8 cellular contexts compared by ENCODE assay signal in genomic region chr6:127342946-127343752, GRCh38. TPM values are rescaled to one million over a fixed set of nuclear protein-coding genes. Genes with fewer than 3 reads are reported as not detected.
A peak's percentile ranks its signal among the peaks of the same experiment; 100 is the strongest.
DNase-seq lines count a peak whose midpoint lies in the region; ATAC-seq and TF ChIP-seq lines count a peak whose summit lies in the region.

A gene with protein sequence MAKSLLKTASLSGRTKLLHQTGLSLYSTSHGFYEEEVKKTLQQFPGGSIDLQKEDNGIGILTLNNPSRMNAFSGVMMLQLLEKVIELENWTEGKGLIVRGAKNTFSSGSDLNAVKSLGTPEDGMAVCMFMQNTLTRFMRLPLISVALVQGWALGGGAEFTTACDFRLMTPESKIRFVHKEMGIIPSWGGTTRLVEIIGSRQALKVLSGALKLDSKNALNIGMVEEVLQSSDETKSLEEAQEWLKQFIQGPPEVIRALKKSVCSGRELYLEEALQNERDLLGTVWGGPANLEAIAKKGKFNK (minus strand): TSS chr6:127343609. CDS start chr6:127331028, 12,581 bp downstream.

- peaks cover 6% of the 10 kb centered on the region for H3K36me3 Mint-ChIP-seq in T-helper 2 cell treated with Interferon-gamma antibody and Interleukin-4, amounts not matched to agents 5 μg/mL and 100 μg/mL, for 36 hours (ENCODE audit: low read depth)

- TF ChIP-seq POLR2A in GM18505 (IDR thresholded peaks at IDR 0.05; ENCODE audit: borderline replicate concordance, extremely low read depth, insufficient read depth, insufficient read length) = peak; percentile 86
- peak; percentile 19 to 33 for TF ChIP-seq POLR2A in gastrocnemius medialis (IDR thresholded peaks at IDR 0.05)

- no peaks in the 10 kb centered on the region for H3K9me3 Mint-ChIP-seq in T-helper 2 cell treated with Interferon-gamma antibody and Interleukin-4, amounts not matched to agents 5 μg/mL and 100 μg/mL, for 36 hours

- no peaks in the 10 kb centered on the region for H3K4me1 ChIP-seq in iPS DF 6.9 (ENCODE audit: control insufficient read depth, insufficient read depth, low read length)
- peaks cover 13 to 32% of the 10 kb centered on the region in 2 donors for H3K4me1 ChIP-seq in gastrocnemius medialis

- H3K4me1 Mint-ChIP-seq in T-helper 2 cell treated with Interferon-gamma antibody and Interleukin-4, amounts not matched to agents 5 μg/mL and 100 μg/mL, for 36 hours (ENCODE audit: low read depth) = peaks cover 6% of the 10 kb centered on the region

- ATAC-seq in GM18505 (IDR thresholded peaks at IDR 0.05; ENCODE audit: unreplicated experiment) = peak; percentile 65
- peak; percentile 71 for ATAC-seq in HG02885 (IDR thresholded peaks at IDR 0.05; ENCODE audit: poor library complexity, unreplicated experiment)
- ATAC-seq in gastrocnemius medialis = peak; percentile 83 to 84

- in situ Hi-C loops in gastrocnemius medialis (cut with MboI; ENCODE audit: low sequenced_read_pairs in 4 of 4) = loop anchor here in 2 of 4 donors (10.0 to 25.0 kb wide), 2 partner anchors 122 to 194 kb away; no protein-coding TSS in a partner anchor

- no CpG with 5 or more reads among the region's 72 CpGs for WGBS in iPS DF 6.9 (ENCODE audit: insufficient coverage, insufficient read length)

- no peak within 1 kb of the TSS for H3K27ac Mint-ChIP-seq in T-helper 2 cell treated with Interferon-gamma antibody and Interleukin-4, amounts not matched to agents 5 μg/mL and 100 μg/mL, for 36 hours

- no peak within 1 kb of the TSS for H3K4me3 Mint-ChIP-seq in T-helper 2 cell treated with Interferon-gamma antibody and Interleukin-4, amounts not matched to agents 5 μg/mL and 100 μg/mL, for 36 hours

- H3K9me3 ChIP-seq in iPS DF 6.9 (ENCODE audit: control insufficient read depth, insufficient read depth, low read length) (no peaks in the 10 kb centered on the region), gastrocnemius medialis (no peaks in the 10 kb centered on the region)

- H3K27ac ChIP-seq in iPS DF 6.9 (ENCODE audit: low read length) (no peak within 1 kb of the TSS), gastrocnemius medialis (peak within 1 kb of the TSS; percentile 80 to 88 (median 82))

- peak; percentile 70 for DNase-seq in NCI-H1694 treated with DMSO at 0.1 percent for 48 hours (lab: John Stamatoyannopoulos, UW)
- peak; percentile 66 for DNase-seq in T-helper 2 cell treated with Interferon-gamma antibody and Interleukin-4, amounts not matched to agents 5 μg/mL and 100 μg/mL, for 36 hours (ENCODE audit: low spot score)
- peak; percentile 86 for DNase-seq in astrocyte of the hippocampus (ENCODE audit: low read depth, low spot score)
- no peak for DNase-seq in iPS DF 6.9 (ENCODE audit: low read depth, low spot score)
- peak; percentile 26 to 44 for DNase-seq in gastrocnemius medialis
- DNase-seq in cerebellar nuclear complex (lab: John Stamatoyannopoulos, UW) = no peak

- TF ChIP-seq CTCF in gastrocnemius medialis (IDR thresholded peaks at IDR 0.05 in 4 of 5, conservative IDR thresholded peaks at IDR 0.05 in 1 of 5) = peak in 2 of 5 experiments; percentile 16 to 18

- intact Hi-C loops in gastrocnemius medialis (cut with DNase I; ENCODE audit: low total_unique reads) = loop anchor here (1.0 to 5.0 kb wide), 5 partner anchors 77 to 221 kb away; no protein-coding TSS in a partner anchor

- H3K27me3 ChIP-seq in iPS DF 6.9 (ENCODE audit: control insufficient read depth, insufficient read depth, low read length) (no peaks in the 10 kb centered on the region), gastrocnemius medialis (no peaks in the 10 kb centered on the region)

- H3K27me3 Mint-ChIP-seq in T-helper 2 cell treated with Interferon-gamma antibody and Interleukin-4, amounts not matched to agents 5 μg/mL and 100 μg/mL, for 36 hours (ENCODE audit: low read depth) = no peaks in the 10 kb centered on the region

- H3K36me3 ChIP-seq in iPS DF 6.9 (ENCODE audit: control insufficient read depth, insufficient read depth, low read length) (no peaks in the 10 kb centered on the region), gastrocnemius medialis (no peaks in the 10 kb centered on the region)

- H3K4me3 ChIP-seq in iPS DF 6.9 (ENCODE audit: low read length) (peak within 1 kb of the TSS; percentile 67; the same call in 1 of the 2 replicates), gastrocnemius medialis (peak within 1 kb of the TSS; percentile 72 to 91 (median 78))

RNA-seq across cellular contexts. Expression of the gene that starts here (rescaled TPM):
- total RNA-seq in gastrocnemius medialis = 10 to 100 TPM; 31.4 to 45.3 (median 33.6) TPM

Comparison
In these comparisons a context has a peak if more than half of its experiments do, and no peak if none do; other contexts are left out.
1. DNase-seq: peak in NCI-H1694 treated with DMSO at 0.1 percent for 48 hours (single experiment), T-helper 2 cell treated with Interferon-gamma antibody and Interleukin-4, amounts not matched to agents 5 μg/mL and 100 μg/mL, for 36 hours (single experiment), astrocyte of the hippocampus (single experiment) and gastrocnemius medialis (2 of 2); none in iPS DF 6.9 (single experiment) and cerebellar nuclear complex (0 of 2).
2. Peak in every context shown above with its lines, with median percentiles within 50 percentile points of each other: ATAC-seq.